18 cellular contexts compared by ENCODE assay signal in the genomic region with DNA sequence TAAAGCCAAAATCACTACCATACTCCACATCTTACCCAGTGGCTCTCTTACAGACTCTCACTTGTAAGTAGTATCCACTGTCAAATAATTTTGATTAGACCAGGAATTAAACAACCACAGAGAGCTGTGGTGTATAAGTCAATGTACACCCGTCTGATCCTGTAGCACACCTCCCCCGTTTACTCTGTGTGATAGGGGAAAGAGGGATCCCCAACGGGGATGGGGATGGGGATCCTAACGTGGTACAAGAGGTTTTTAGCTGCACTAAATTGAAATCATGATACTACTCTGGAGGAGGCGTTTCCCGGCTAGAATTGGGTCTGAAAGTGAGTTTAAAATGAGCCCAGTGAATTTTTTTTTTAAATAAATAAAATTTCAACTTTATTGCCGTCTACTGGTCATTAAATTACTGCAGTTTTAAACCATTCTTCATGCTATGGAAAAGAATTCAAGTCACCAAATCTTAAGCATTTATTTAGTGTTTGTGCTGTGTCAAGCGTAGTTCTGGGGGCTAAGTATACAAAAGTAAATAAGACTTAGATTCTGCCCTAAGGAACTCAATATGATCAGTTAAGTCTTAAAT.
A peak's percentile ranks its signal among the peaks of the same experiment; 100 is the strongest.
DNase-seq lines count a peak whose midpoint lies in the region; ATAC-seq and TF ChIP-seq lines count a peak whose summit lies in the region.
"Had no signal": no experiment of that assay in that cellular context is flagged by ENCODE, and none has a peak within 500 bp of the region (broad histone marks: within the 10 kb centered on the region; RNA-seq: fewer than 3 reads in every experiment).

No MANE protein-coding gene starts in this region.

- WGBS in gastroesophageal sphincter (ENCODE audit: low coverage in 1 of 2), 2 donors, result 47 to 95% methylated on average over 8 of the region's 8 CpGs

- no peak overlapping the region for H3K4me3 ChIP-seq in AG10803 (ENCODE audit: low read length)
- H3K4me3 ChIP-seq in HAP-1, result no peak overlapping the region
- H3K4me3 ChIP-seq in gastroesophageal sphincter, result no peak overlapping the region
- H3K4me3 ChIP-seq: upper lobe of left lung had no signal

- no peaks in the 10 kb centered on the region for H3K36me3 Mint-ChIP-seq in activated CD8-positive, alpha-beta T cell treated with anti-CD3 and anti-CD28 coated beads for 36 hours (ENCODE audit: low read depth)
- H3K36me3 Mint-ChIP-seq: activated naive CD8-positive, alpha-beta T cell had no signal

- H3K27ac Mint-ChIP-seq in activated CD8-positive, alpha-beta T cell treated with anti-CD3 and anti-CD28 coated beads for 36 hours, result no peak overlapping the region
- H3K27ac Mint-ChIP-seq: activated naive CD8-positive, alpha-beta T cell had no signal

- H3K9me3 ChIP-seq in HAP-1 (no peaks in the 10 kb centered on the region), gastroesophageal sphincter (no peaks in the 10 kb centered on the region)
- H3K9me3 ChIP-seq: SK-N-SH, upper lobe of left lung had no signal

- no peaks in the 10 kb centered on the region for H3K4me1 Mint-ChIP-seq in activated CD8-positive, alpha-beta T cell treated with anti-CD3 and anti-CD28 coated beads for 36 hours (ENCODE audit: low read depth)
- H3K4me1 Mint-ChIP-seq: central memory CD8-positive, alpha-beta T cell had no signal

- no peak overlapping the region for H3K4me3 Mint-ChIP-seq in activated CD8-positive, alpha-beta T cell treated with anti-CD3 and anti-CD28 coated beads for 36 hours
- H3K4me3 Mint-ChIP-seq: activated naive CD8-positive, alpha-beta T cell; central memory CD8-positive, alpha-beta T cell; neural crest cell had no signal

- H3K4me1 ChIP-seq in HAP-1 (peaks cover 49% of the 10 kb centered on the region), gastroesophageal sphincter (peaks cover 0 to 22% (median 4%) of the 10 kb centered on the region in 3 donors)

- no peaks in the 10 kb centered on the region for H3K27me3 ChIP-seq in HAP-1 (ENCODE audit: low read depth)
- H3K27me3 ChIP-seq in gastroesophageal sphincter, result no peaks in the 10 kb centered on the region
- H3K27me3 ChIP-seq: upper lobe of left lung had no signal

- no peaks in the 10 kb centered on the region for H3K9me3 Mint-ChIP-seq in activated CD8-positive, alpha-beta T cell treated with anti-CD3 and anti-CD28 coated beads for 36 hours
- H3K9me3 Mint-ChIP-seq: central memory CD8-positive, alpha-beta T cell; neural crest cell had no signal

- ATAC-seq in gastroesophageal sphincter, result no peak
- ATAC-seq in activated CD8-positive, alpha-beta T cell treated with anti-CD3 and anti-CD28 coated beads for 36 hours, result no peak
- ATAC-seq: sciatic nerve had no signal

- POLR2A ChIA-PET in activated CD8-positive, alpha-beta T cell treated with anti-CD3 and anti-CD28 coated beads for 36 hours (lab: Charles Lee), result no interaction called here

- no peak overlapping the region for H3K27ac ChIP-seq in gastroesophageal sphincter

- CTCF ChIA-PET in activated CD8-positive, alpha-beta T cell treated with anti-CD3 and anti-CD28 coated beads for 36 hours (lab: Charles Lee), result no interaction called here

- H3K36me3 ChIP-seq in HAP-1 (replicated peaks) (no peaks in the 10 kb centered on the region), gastroesophageal sphincter (no peaks in the 10 kb centered on the region)
- H3K36me3 ChIP-seq: upper lobe of left lung had no signal

- in situ Hi-C loops in HAP-1 (cut with MboI; ENCODE audit: low sequenced_read_pairs), result no loop called here
- in situ Hi-C loops in SK-MEL-5 (cut with HindIII; ENCODE audit: low pct_unique_long_range_greater_than_20kb, low sequenced_read_pairs), result no loop called here

- intact Hi-C loops in activated CD8-positive, alpha-beta T cell treated with anti-CD3 and anti-CD28 coated beads for 36 hours (cut with micrococcal nuclease), result no loop called here

- TF ChIP-seq CTCF in AG10803 (conservative IDR thresholded peaks at IDR 0.05; ENCODE audit: low read length), result peak; percentile 41
- TF ChIP-seq CTCF in gastroesophageal sphincter (IDR thresholded peaks at IDR 0.05), result peak in 3 of 4 experiments; percentile 12 to 50 (median 26)
- TF ChIP-seq CTCF in activated CD8-positive, alpha-beta T cell treated with anti-CD3 and anti-CD28 coated beads for 36 hours (IDR thresholded peaks at IDR 0.05), result no peak

- no peak for TF ChIP-seq EP300 in gastroesophageal sphincter (IDR thresholded peaks at IDR 0.05)

- peaks cover 9% of the 10 kb centered on the region for H3K27me3 Mint-ChIP-seq in activated CD8-positive, alpha-beta T cell treated with anti-CD3 and anti-CD28 coated beads for 36 hours

- no peak for DNase-seq in AG10803 (ENCODE audit: low read depth)
- DNase-seq in HAP-1 (ENCODE audit: low spot score in 2 of 2), result peak; percentile 22 to 48
- peak; percentile 33 for DNase-seq in SK-MEL-5 (ENCODE audit: low read depth, low spot score)
- no peak for DNase-seq in NCI-H2171 (lab: John Stamatoyannopoulos, UW)
- DNase-seq in GDM1 (lab: John Stamatoyannopoulos, UW), result no peak
- DNase-seq in activated CD8-positive, alpha-beta T cell treated with anti-CD3 and anti-CD28 coated beads for 36 hours, result no peak
- DNase-seq in effector CD8-positive, alpha-beta T cell (lab: John Stamatoyannopoulos, UW), result no peak
- DNase-seq: erythroblast; hypothalamus; NCI-H187 treated with DMSO at 0.1 percent for 48 hours; SK-N-SH; stimulated activated CD4-positive, alpha-beta T cell treated with anti-CD3 and anti-CD28 coated beads, Interleukin-4, amount 100 ng/mL, for 1 hour; upper lobe of left lung had no signal

- no peak for TF ChIP-seq POLR2A in gastroesophageal sphincter (IDR thresholded peaks at IDR 0.05)

Comparison
In these comparisons a context has a peak if more than half of its experiments do, and no peak if none do; other contexts are left out.
1. DNase-seq: peak in HAP-1 (2 of 2) and SK-MEL-5 (single experiment); none in AG10803 (single experiment), NCI-H2171 (single experiment), GDM1 (single experiment), activated CD8-positive, alpha-beta T cell treated with anti-CD3 and anti-CD28 coated beads for 36 hours (single experiment) and effector CD8-positive, alpha-beta T cell (single experiment).